ENCODE assay signal across 1 cellular context in the genomic region with DNA sequence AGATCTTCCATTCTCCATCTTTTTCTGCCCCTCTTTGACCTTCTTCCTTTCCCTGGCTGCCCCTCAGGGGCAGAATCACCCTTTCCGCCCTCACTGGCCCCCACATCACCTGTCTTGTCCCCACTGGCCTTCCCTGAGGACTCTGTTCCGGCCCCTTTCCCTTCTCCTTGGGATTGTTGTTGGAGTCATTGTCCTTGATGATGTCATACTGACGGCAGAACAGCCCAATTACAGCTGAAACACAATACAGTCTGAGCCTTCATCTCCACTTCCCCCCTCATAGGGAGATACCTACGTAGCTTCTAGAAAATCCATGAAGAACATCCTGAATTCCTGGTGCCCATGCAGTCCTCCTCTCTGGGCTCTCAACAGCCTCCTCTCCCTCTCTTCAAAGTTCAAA.
TF ChIP-seq lines count a peak whose summit lies in the region.

No MANE protein-coding gene starts in this region.

TF ChIP-seq in K562, 482 proteins besides CTCF, POLR2A, EP300 and RAD21:
- TF ChIP-seq ATF3 (IDR thresholded peaks at IDR 0.05): peak; percentile 70
- TF ChIP-seq ATF3 (CRISPR knock-in tag; conservative IDR thresholded peaks at IDR 0.05): no peak
- no peak for TF ChIP-seq THRB (CRISPR knock-in tag; conservative IDR thresholded peaks at IDR 0.05)
